14 cellular contexts compared by ENCODE assay signal in the genomic region with DNA sequence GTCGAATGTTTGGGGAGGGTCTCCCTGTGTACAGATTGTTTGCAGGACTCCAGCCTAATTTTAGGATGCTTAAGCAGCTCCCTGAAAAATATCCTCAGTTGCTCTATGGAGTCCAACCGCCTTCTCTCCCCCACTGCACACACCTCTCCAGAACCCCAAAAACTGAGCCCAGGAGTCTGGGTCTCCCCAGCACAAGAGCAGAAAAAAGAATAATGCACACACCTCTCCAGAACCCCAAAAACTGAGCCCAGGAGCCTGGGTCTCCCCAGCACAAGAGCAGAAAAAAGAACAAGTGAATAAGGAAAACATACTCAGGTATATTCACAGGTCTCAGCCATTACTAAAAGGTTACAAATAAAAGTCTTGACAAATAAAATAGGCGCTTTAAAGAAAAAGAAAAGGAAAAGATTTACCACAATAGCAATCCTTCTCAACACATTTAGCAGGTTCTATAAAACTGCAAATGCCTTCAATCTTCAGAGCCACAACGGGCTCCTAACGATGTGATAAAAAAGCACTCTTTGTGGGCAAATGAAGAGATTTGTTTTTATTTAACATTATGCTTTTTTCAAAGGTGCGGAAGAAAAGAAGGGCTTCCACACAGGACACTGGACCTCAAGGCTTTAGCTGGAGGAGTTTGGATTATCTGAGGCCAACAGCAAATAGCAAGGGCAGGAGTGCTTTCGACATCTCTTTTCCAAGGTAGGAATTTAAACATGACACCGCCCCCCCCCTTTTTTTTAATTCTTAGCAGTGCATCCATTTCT. TPM values are rescaled to one million over a fixed set of nuclear protein-coding genes. Genes with fewer than 3 reads are reported as not detected.
DNase-seq lines count a peak whose midpoint lies in the region; ATAC-seq and TF ChIP-seq lines count a peak whose summit lies in the region.
"Had no signal": no experiment of that assay in that cellular context is flagged by ENCODE, and none has a peak within 500 bp of the region (broad histone marks: within the 10 kb centered on the region; RNA-seq: fewer than 3 reads in every experiment).

No MANE protein-coding gene starts in this region.

- TF ChIP-seq RAD21 in neural cell (conservative IDR thresholded peaks at IDR 0.05), result no peak

- H3K27me3 ChIP-seq in CD4-positive, alpha-beta memory T cell (ENCODE audit: insufficient read depth, low read length), result no peaks in the 10 kb centered on the region
- no peaks in the 10 kb centered on the region for H3K27me3 ChIP-seq in Loucy (ENCODE audit: insufficient read depth, low read length, poor library complexity, severe bottlenecking)
- H3K27me3 ChIP-seq in neural cell (ENCODE audit: insufficient read depth, low read depth, low read length), result no peaks in the 10 kb centered on the region
- H3K27me3 ChIP-seq in adrenal gland, result peaks cover 31% of the 10 kb centered on the region

- H2AFZ ChIP-seq in Loucy (ENCODE audit: low read length) (no peak overlapping the region), neural cell (ENCODE audit: low read depth, low read length) (no peak overlapping the region)

- H3K9ac ChIP-seq in Loucy (ENCODE audit: low read depth, low read length, poor library complexity, severe bottlenecking) (no peak overlapping the region), neural cell (ENCODE audit: low read length) (peak overlapping the region; percentile 98)

- peak in 2 of 5 donors; percentile 18 to 28 for DNase-seq in CD4-positive, alpha-beta memory T cell
- DNase-seq in caudate nucleus (lab: John Stamatoyannopoulos, UW), result no peak
- DNase-seq in stimulated activated naive CD4-positive, alpha-beta T cell (lab: John Stamatoyannopoulos, UW), result no peak
- DNase-seq in adrenal gland, result no peak
- DNase-seq: foreskin fibroblast; NCI-H2029 treated with DMSO at 0.1 percent for 48 hours; stimulated activated CD4-positive, alpha-beta T cell treated with anti-CD3 and anti-CD28 coated beads, Interleukin-4, amount 100 ng/mL, for 24 hours had no signal

- TF ChIP-seq EP300 in neural cell (conservative IDR thresholded peaks at IDR 0.05; ENCODE audit: poor library complexity, severe bottlenecking), result no peak

- H3K4me3 ChIP-seq in CD4-positive, alpha-beta memory T cell (ENCODE audit: low read length in 2 of 2), result peak overlapping the region; percentile 45 to 91
- peak overlapping the region; percentile 8 for H3K4me3 ChIP-seq in Loucy (ENCODE audit: low read length, poor library complexity, severe bottlenecking)
- H3K4me3 ChIP-seq in neural cell (ENCODE audit: low read length), result peak overlapping the region; percentile 91
- no peak overlapping the region for H3K4me3 ChIP-seq in adrenal gland
- H3K4me3 ChIP-seq: lung had no signal

- CTCF ChIA-PET in CD4-positive, alpha-beta memory T cell (lab: Charles Lee; ENCODE audit: partially characterized antibody), result interaction anchor here (1.2 to 11.0 kb wide), 11 partner anchors 9 to 1286 kb away, joined by 3 to 270 read pairs (median 15); a partner anchor contains a TSS

- TF ChIP-seq POLR2A in adrenal gland (IDR thresholded peaks at IDR 0.05), result no peak

- WGBS in adrenal gland, 4 donors, result 64 to 73% (median 69%) methylated on average over 8 of the region's 8 CpGs

- peak overlapping the region; percentile 99 to 100 (median 100) for H3K27ac Mint-ChIP-seq in CD4-positive, alpha-beta memory T cell

- peaks cover 79% of the 10 kb centered on the region for H3K4me1 ChIP-seq in CD4-positive, alpha-beta memory T cell (ENCODE audit: insufficient read depth, low read length)
- H3K4me1 ChIP-seq in Loucy (ENCODE audit: insufficient read depth, low read length, poor library complexity, severe bottlenecking) (peaks cover 57% of the 10 kb centered on the region), adrenal gland (replicated peaks in 1 of 2) (no peaks in the 10 kb centered on the region)

- peaks cover 60 to 95% (median 80%) of the 10 kb centered on the region in 4 donors for H3K4me1 Mint-ChIP-seq in CD4-positive, alpha-beta memory T cell

- H3K27ac ChIP-seq in CD4-positive, alpha-beta memory T cell (ENCODE audit: low read depth, low read length), result peak overlapping the region; percentile 98
- H3K27ac ChIP-seq in caudate nucleus (ENCODE audit: low read depth, low read length) (peak overlapping the region; percentile 83), neural cell (ENCODE audit: low read length) (peak overlapping the region; percentile 98), adrenal gland (no peak overlapping the region)

- H3K27me3 Mint-ChIP-seq in CD4-positive, alpha-beta memory T cell, result no peaks in the 10 kb centered on the region

- peaks cover 87% of the 10 kb centered on the region for H4K20me1 ChIP-seq in Loucy (ENCODE audit: insufficient read depth, low read length, poor library complexity, severe bottlenecking)
- H4K20me1 ChIP-seq in neural cell (ENCODE audit: insufficient read depth), result peaks cover 52% of the 10 kb centered on the region

- peaks cover 6% of the 10 kb centered on the region for H3K36me3 ChIP-seq in CD4-positive, alpha-beta memory T cell (ENCODE audit: insufficient read depth, low read length)
- H3K36me3 ChIP-seq in Loucy (ENCODE audit: insufficient read depth, low read length) (peaks cover 13% of the 10 kb centered on the region; the same call in 1 of the 2 replicates), neural cell (ENCODE audit: insufficient read depth, low read length) (no peaks in the 10 kb centered on the region), adrenal gland (replicated peaks in 1 of 2) (no peaks in the 10 kb centered on the region)

- H3F3A ChIP-seq in Loucy (ENCODE audit: low read depth) (no peaks in the 10 kb centered on the region), neural cell (ENCODE audit: insufficient read depth, low read length, poor library complexity, severe bottlenecking) (peaks cover 5% of the 10 kb centered on the region)

- H3K4me3 Mint-ChIP-seq in CD4-positive, alpha-beta memory T cell, result peak overlapping the region; percentile 94 to 100 (median 98)

- intact Hi-C loops in CD4-positive, alpha-beta memory T cell (cut with micrococcal nuclease), result no loop called here
- intact Hi-C loops in adrenal gland (cut with DNase I), result no loop called here

- H3K36me3 Mint-ChIP-seq in CD4-positive, alpha-beta memory T cell, result peaks cover 73 to 80% of the 10 kb centered on the region in 2 donors

- H3K9me3 ChIP-seq in CD4-positive, alpha-beta memory T cell (ENCODE audit: control insufficient read depth in 1 of 2, low read length in 2 of 2), result no peaks in the 10 kb centered on the region
- no peaks in the 10 kb centered on the region for H3K9me3 ChIP-seq in Loucy (ENCODE audit: insufficient read depth, low read depth, low read length)
- H3K9me3 ChIP-seq in neural cell (ENCODE audit: low read length), result no peaks in the 10 kb centered on the region
- H3K9me3 ChIP-seq in adrenal gland (replicated peaks in 1 of 3), result no peaks in the 10 kb centered on the region

- TF ChIP-seq CTCF in Loucy (conservative IDR thresholded peaks at IDR 0.05; ENCODE audit: low read length), result no peak
- TF ChIP-seq CTCF in neural cell (IDR thresholded peaks at IDR 0.05; ENCODE audit: poor library complexity, severe bottlenecking), result no peak
- no peak for TF ChIP-seq CTCF in adrenal gland (IDR thresholded peaks at IDR 0.05)

- POLR2A ChIA-PET in CD4-positive, alpha-beta memory T cell (lab: Charles Lee; ENCODE audit: partially characterized antibody), result interaction anchor here (1.5 to 66.7 kb wide), 10 partner anchors 8 to 1645 kb away, joined by 4 to 6015 read pairs (median 71); a partner anchor contains a TSS

- H3K9me3 Mint-ChIP-seq in CD4-positive, alpha-beta memory T cell, result peaks cover 0 to 11% (median 0%) of the 10 kb centered on the region in 8 donors

- H3K4me2 ChIP-seq in Loucy (ENCODE audit: low read depth, low read length, poor library complexity, severe bottlenecking) (peak overlapping the region; percentile 94), neural cell (ENCODE audit: low read length) (peak overlapping the region; percentile 74)

- H3K79me2 ChIP-seq in Loucy (ENCODE audit: insufficient read depth, low read length), result peaks cover 100% of the 10 kb centered on the region
- H3K79me2 ChIP-seq in neural cell (replicated peaks; ENCODE audit: insufficient read depth, low read length), result peaks cover 100% of the 10 kb centered on the region

- H3K9me2 ChIP-seq in Loucy (replicated peaks; ENCODE audit: low read depth, low read length), result no peaks in the 10 kb centered on the region
- H3K9me2 ChIP-seq in neural cell (ENCODE audit: insufficient read depth, low read length), result no peaks in the 10 kb centered on the region

- ATAC-seq in HG03460 (IDR thresholded peaks at IDR 0.05; ENCODE audit: unreplicated experiment), result no peak
- no peak for ATAC-seq in SK-N-SH treated with all-trans-retinoic acid at 6 μM for 48 hours
- ATAC-seq: sciatic nerve had no signal

TF ChIP-seq in neural cell, 6 proteins besides CTCF, POLR2A, EP300 and RAD21 (continues in another document):
- TF ChIP-seq TAF1 (IDR thresholded peaks at IDR 0.05; ENCODE audit: low read depth), result no peak

TF ChIP-seq in SK-N-SH treated with all-trans-retinoic acid at 6 μM for 48 hours, 23 proteins besides CTCF, POLR2A, EP300 and RAD21:
- TF ChIP-seq, protein P1, sequence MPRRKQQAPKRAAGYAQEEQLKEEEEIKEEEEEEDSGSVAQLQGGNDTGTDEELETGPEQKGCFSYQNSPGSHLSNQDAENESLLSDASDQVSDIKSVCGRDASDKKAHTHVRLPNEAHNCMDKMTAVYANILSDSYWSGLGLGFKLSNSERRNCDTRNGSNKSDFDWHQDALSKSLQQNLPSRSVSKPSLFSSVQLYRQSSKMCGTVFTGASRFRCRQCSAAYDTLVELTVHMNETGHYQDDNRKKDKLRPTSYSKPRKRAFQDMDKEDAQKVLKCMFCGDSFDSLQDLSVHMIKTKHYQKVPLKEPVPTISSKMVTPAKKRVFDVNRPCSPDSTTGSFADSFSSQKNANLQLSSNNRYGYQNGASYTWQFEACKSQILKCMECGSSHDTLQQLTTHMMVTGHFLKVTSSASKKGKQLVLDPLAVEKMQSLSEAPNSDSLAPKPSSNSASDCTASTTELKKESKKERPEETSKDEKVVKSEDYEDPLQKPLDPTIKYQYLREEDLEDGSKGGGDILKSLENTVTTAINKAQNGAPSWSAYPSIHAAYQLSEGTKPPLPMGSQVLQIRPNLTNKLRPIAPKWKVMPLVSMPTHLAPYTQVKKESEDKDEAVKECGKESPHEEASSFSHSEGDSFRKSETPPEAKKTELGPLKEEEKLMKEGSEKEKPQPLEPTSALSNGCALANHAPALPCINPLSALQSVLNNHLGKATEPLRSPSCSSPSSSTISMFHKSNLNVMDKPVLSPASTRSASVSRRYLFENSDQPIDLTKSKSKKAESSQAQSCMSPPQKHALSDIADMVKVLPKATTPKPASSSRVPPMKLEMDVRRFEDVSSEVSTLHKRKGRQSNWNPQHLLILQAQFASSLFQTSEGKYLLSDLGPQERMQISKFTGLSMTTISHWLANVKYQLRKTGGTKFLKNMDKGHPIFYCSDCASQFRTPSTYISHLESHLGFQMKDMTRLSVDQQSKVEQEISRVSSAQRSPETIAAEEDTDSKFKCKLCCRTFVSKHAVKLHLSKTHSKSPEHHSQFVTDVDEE (CRISPR knock-in tag; IDR thresholded peaks at IDR 0.05), result no peak

RNA-seq across cellular contexts. Expression of a gene that starts 8.2 kb away (rescaled TPM):
- 100 to 1,000 TPM; 163 to 165 TPM for total RNA-seq in CD4-positive, alpha-beta memory T cell
- 10 to 100 TPM in 1 of 2 donors, 1 to 10 TPM in 1; 2.6 to 11.6 TPM for polyA plus RNA-seq in CD4-positive, alpha-beta memory T cell
- polyA plus RNA-seq in neural cell (98.9 and 104 TPM in 2 replicates), adrenal gland (under 1 TPM; 0.24 to 0.49 (median 0.24) TPM)
- polyA minus RNA-seq in neural cell, result 259 and 270 TPM in 2 replicates
- 1 to 10 TPM in 2 of 8 donors, under 1 TPM in 6; 0.24 to 1.1 (median 0.61) TPM for total RNA-seq in adrenal gland
- polyA plus RNA-seq: BJ had no signal

Comparison
In these comparisons a context has a peak if more than half of its experiments do, and no peak if none do; other contexts are left out.
1. H3K27ac ChIP-seq: peak in CD4-positive, alpha-beta memory T cell (single experiment), caudate nucleus (single experiment) and neural cell (single experiment); none in adrenal gland (0 of 5).
2. H3K4me3 ChIP-seq: peak in CD4-positive, alpha-beta memory T cell (2 of 2), Loucy (single experiment) and neural cell (single experiment); none in adrenal gland (0 of 4).